ENCODE assay signal across 26 cellular contexts in the genomic region with DNA sequence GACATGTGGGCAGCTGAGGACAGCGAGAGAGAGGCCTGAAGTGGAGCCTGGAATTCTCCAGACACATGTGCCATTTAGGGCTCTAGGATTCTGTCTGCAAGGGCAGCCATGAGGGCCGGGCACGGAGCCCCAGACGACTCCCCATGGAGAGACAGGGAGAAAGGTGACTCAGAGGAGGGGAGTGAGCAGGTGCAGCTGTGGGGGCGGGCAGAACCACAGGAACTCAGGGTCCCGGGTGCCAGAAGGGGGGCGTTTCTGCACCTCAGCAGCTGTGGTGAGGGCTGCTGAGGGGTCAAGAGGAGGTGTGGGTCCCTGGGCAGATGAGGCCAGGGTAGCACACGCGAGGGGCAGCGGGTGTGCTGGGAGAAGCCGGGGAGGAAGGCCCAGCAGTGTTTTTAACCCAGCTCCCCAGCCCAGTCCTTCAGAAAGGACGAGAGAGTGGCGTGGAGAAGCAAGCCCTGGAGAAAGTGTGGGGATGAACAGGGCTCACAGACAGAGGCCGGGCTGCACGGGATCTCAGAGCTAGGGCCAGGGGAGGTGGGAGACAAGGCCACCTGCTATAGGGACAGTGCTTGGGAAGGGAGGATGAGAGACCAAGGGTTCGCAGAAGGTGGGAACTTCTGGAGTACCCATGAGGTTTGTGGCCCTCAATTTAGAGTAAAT. TPM values are rescaled to one million over a fixed set of nuclear protein-coding genes. Genes with fewer than 3 reads are reported as not detected.
A peak's percentile ranks its signal among the peaks of the same experiment; 100 is the strongest.
DNase-seq lines count a peak whose midpoint lies in the region; ATAC-seq and TF ChIP-seq lines count a peak whose summit lies in the region.
"Had no signal": no experiment of that assay in that cellular context is flagged by ENCODE, and none has a peak within 500 bp of the region (broad histone marks: within the 10 kb centered on the region; RNA-seq: fewer than 3 reads in every experiment).

No MANE protein-coding gene starts in this region.

- intact Hi-C loops in right cardiac atrium (cut with DNase I): no loop called here
- intact Hi-C loops in sigmoid colon (cut with DNase I): loop anchor here (2.0 kb wide), 1 partner anchor 21 kb away; a partner anchor contains a TSS
- intact Hi-C loops in sciatic nerve (cut with DNase I): no loop called here

- H3K4me3 ChIP-seq in DND-41 (ENCODE audit: low read depth in 1 of 2, low read length in 2 of 2) (no peak overlapping the region), coronary artery (no peak overlapping the region), right cardiac atrium (ENCODE audit: low read length) (no peak overlapping the region), sigmoid colon (no peak overlapping the region)
- H3K4me3 ChIP-seq: breast epithelium, dorsolateral prefrontal cortex, PC-9, prostate gland had no signal

- ATAC-seq in DND-41 (ENCODE audit: insufficient read depth, low read depth) (no peak), right cardiac atrium (no peak), sciatic nerve (no peak)
- ATAC-seq: natural killer cell had no signal

- H3K27me3 ChIP-seq in DND-41 (ENCODE audit: insufficient read depth, low read length, poor library complexity) (no peaks in the 10 kb centered on the region), right cardiac atrium (ENCODE audit: control insufficient read depth, insufficient read depth) (no peaks in the 10 kb centered on the region), sigmoid colon (no peaks in the 10 kb centered on the region)
- H3K27me3 ChIP-seq: breast epithelium, dorsolateral prefrontal cortex had no signal

- no peaks in the 10 kb centered on the region for H3K79me2 ChIP-seq in DND-41 (ENCODE audit: insufficient read depth, low read length)

- no peaks in the 10 kb centered on the region for H3K36me3 ChIP-seq in DND-41 (ENCODE audit: insufficient read depth, low read length)
- H3K36me3 ChIP-seq in sigmoid colon: peaks cover 7 to 41% (median 31%) of the 10 kb centered on the region in 4 donors
- H3K36me3 ChIP-seq: breast epithelium, prostate gland had no signal

- TF ChIP-seq POLR2A in sigmoid colon (IDR thresholded peaks at IDR 0.05): no peak

- H2AFZ ChIP-seq in DND-41 (ENCODE audit: low read depth, low read length): no peak overlapping the region
- H2AFZ ChIP-seq: PC-9 had no signal

- TF ChIP-seq CTCF in DND-41 (IDR thresholded peaks at IDR 0.05; ENCODE audit: borderline replicate concordance, extremely low read depth, low read length, poor library complexity, severe bottlenecking): no peak
- no peak for TF ChIP-seq CTCF in coronary artery (IDR thresholded peaks at IDR 0.05)
- TF ChIP-seq CTCF in sigmoid colon (IDR thresholded peaks at IDR 0.05): no peak

- H3K9me3 ChIP-seq in DND-41 (ENCODE audit: insufficient read depth, low read length, severe bottlenecking): no peaks in the 10 kb centered on the region
- H3K9me3 ChIP-seq in right cardiac atrium (ENCODE audit: control insufficient read depth, low read length): no peaks in the 10 kb centered on the region
- no peaks in the 10 kb centered on the region for H3K9me3 ChIP-seq in sigmoid colon
- H3K9me3 ChIP-seq: breast epithelium, prostate gland had no signal

- TF ChIP-seq EP300 in sigmoid colon (IDR thresholded peaks at IDR 0.05): peak in 1 of 4 donors; percentile 10

- H3K4me1 ChIP-seq in DND-41 (ENCODE audit: insufficient read depth, low read length): peaks cover 34% of the 10 kb centered on the region
- H3K4me1 ChIP-seq in right cardiac atrium (ENCODE audit: control insufficient read depth, insufficient read depth, low read length): peaks cover 50% of the 10 kb centered on the region
- H3K4me1 ChIP-seq in sigmoid colon: peaks cover 0 to 99% (median 97%) of the 10 kb centered on the region in 4 donors
- H3K4me1 ChIP-seq: breast epithelium had no signal

- DNase-seq in DND-41 (no peak), coronary artery (ENCODE audit: low spot score) (no peak), right cardiac atrium (peak; percentile 13 to 47 (median 47)), sigmoid colon (peak; percentile 73), NOMO-1 (lab: John Stamatoyannopoulos, UW; ENCODE audit: unreplicated experiment in 2 of 2) (no peak), NCI-H82 treated with DMSO at 0.1 percent for 48 hours (lab: John Stamatoyannopoulos, UW; ENCODE audit: unreplicated experiment) (no peak), NCI-H524 treated with DMSO at 0.1 percent for 48 hours (lab: John Stamatoyannopoulos, UW) (no peak), sciatic nerve (ENCODE audit: low spot score) (no peak)
- DNase-seq: activated CD4-positive, alpha-beta T cell treated with anti-CD3 and anti-CD28 coated beads, Interleukin-2, amount 50 U/mL, for 1 hour; activated effector memory CD4-positive, alpha-beta T cell treated with Interleukin-2 at 50 U/mL for 16 hours; CD4-positive, CD25-positive, alpha-beta regulatory T cell; DMS 273 treated with DMSO at 0.1 percent for 48 hours; dorsolateral prefrontal cortex; foreskin melanocyte; kidney glomerular epithelial cell; natural killer cell; NCI-H1694; NCI-H2227 treated with DMSO at 0.1 percent for 48 hours; NCI-H82; PC-9; T-helper 2 cell had no signal

- H3K27ac ChIP-seq in DND-41 (ENCODE audit: low read length) (peak overlapping the region; percentile 60; the same call in 1 of the 2 replicates), coronary artery (peak overlapping the region; percentile 39 to 77), right cardiac atrium (ENCODE audit: low read length) (peak overlapping the region; percentile 46), sigmoid colon (peak overlapping the region; percentile 86 to 97 (median 92))
- H3K27ac ChIP-seq: breast epithelium, epithelial cell of prostate, PC-9, prostate gland had no signal

- H4K20me1 ChIP-seq in DND-41 (ENCODE audit: insufficient read depth, low read length): no peaks in the 10 kb centered on the region

- H3K4me2 ChIP-seq in DND-41 (ENCODE audit: insufficient read depth, low read length): no peak overlapping the region
- H3K4me2 ChIP-seq: PC-9 had no signal

- H3K9ac ChIP-seq in DND-41 (ENCODE audit: low read depth, low read length): no peak overlapping the region

- 77% methylated on average over 16 of the region's 16 CpGs for WGBS in right cardiac atrium
- WGBS in sigmoid colon, 2 donors: 74 to 81% methylated on average over 16 of the region's 16 CpGs

RNA-seq across cellular contexts. Expression of a gene that starts 7.6 kb away (rescaled TPM):
- total RNA-seq in right cardiac atrium (under 1 TPM in 2 of 4 donors, not detected in 2; 0.31 to 0.40 TPM), sigmoid colon (1 to 10 TPM in 1 of 4 donors, under 1 TPM in 2, not detected in 1; 0.36 to 1.4 (median 0.66) TPM), sciatic nerve (4.6 TPM)
- polyA plus RNA-seq in right cardiac atrium (4.0 TPM), sigmoid colon (under 1 TPM in 2 of 3 donors, not detected in 1; 0.48 to 0.60 TPM)
- total RNA-seq: breast epithelium; CD4-positive, CD25-positive, alpha-beta regulatory T cell; mesenteric fat pad; natural killer cell; PC-9; prostate gland; SK-MEL-5 had no signal
- polyA plus RNA-seq: CD4-positive, CD25-positive, alpha-beta regulatory T cell had no signal

RNA-seq across cellular contexts. Expression of a gene that starts 21.8 kb away (rescaled TPM):
- total RNA-seq in right cardiac atrium (100 to 1,000 TPM; 163 to 224 (median 209) TPM), sigmoid colon (100 to 1,000 TPM; 125 to 357 (median 195) TPM), sciatic nerve (194 TPM)
- polyA plus RNA-seq in right cardiac atrium (178 TPM), sigmoid colon (10 to 100 TPM in 2 of 3 donors, 1 to 10 TPM in 1; 3.2 to 40.6 (median 17.4) TPM)

RNA-seq across cellular contexts. Expression of a gene that starts 47.7 kb away (rescaled TPM):
- total RNA-seq in right cardiac atrium (1 to 10 TPM; 3.6 to 5.0 (median 4.4) TPM), sigmoid colon (1 to 10 TPM; 5.6 to 8.6 (median 7.9) TPM), sciatic nerve (4.5 TPM)
- polyA plus RNA-seq in right cardiac atrium (3.3 TPM), sigmoid colon (1 to 10 TPM; 1.4 to 6.5 (median 1.8) TPM)

Comparison
In these comparisons a context has a peak if more than half of its experiments do, and no peak if none do; other contexts are left out.
1. DNase-seq: peak in right cardiac atrium (3 of 3) and sigmoid colon (single experiment); none in DND-41 (single experiment), coronary artery (single experiment), NOMO-1 (0 of 2), NCI-H82 treated with DMSO at 0.1 percent for 48 hours (single experiment), NCI-H524 treated with DMSO at 0.1 percent for 48 hours (single experiment) and sciatic nerve (single experiment).
2. Peak in every context shown above with its lines, with median percentiles within 50 percentile points of each other: H3K27ac ChIP-seq.